Comparison of ENCODE assay signal across 1 cellular context in the genomic region with DNA sequence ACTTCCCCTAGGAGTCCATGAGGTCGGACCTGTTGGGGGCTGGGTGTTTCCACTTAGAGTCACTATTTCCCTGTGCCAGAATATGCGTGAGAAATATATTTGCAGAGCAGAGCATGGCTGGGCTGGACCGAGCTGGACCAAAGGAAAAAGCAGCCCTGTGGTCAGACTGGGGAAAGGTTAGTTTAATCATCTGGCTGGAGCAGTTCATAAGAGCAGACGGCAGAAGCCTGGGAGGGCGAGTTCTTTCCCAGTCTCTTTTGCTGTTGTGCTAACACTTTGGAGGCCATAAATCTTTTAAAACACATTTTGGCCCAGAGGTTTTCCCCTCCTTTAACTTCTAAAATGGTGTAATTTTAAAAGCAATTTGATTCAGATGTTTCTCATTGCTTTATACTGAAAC.
TF ChIP-seq lines count a peak whose summit lies in the region.

No MANE protein-coding gene starts in this region.

TF ChIP-seq in SK-N-SH, 30 proteins besides CTCF, POLR2A, EP300 and RAD21 (continued from another document):
- TF ChIP-seq RFX5 (IDR thresholded peaks at IDR 0.05; ENCODE audit: low read length) (no peak), GABPA (IDR thresholded peaks at IDR 0.05; ENCODE audit: low read depth) (no peak), USF1 (IDR thresholded peaks at IDR 0.05; ENCODE audit: borderline replicate concordance, low read depth) (no peak), TAF1 (IDR thresholded peaks at IDR 0.05; ENCODE audit: borderline replicate concordance, low read depth, low read length) (no peak)
